Comparison of ENCODE assay signal across 1 cellular context in the genomic region with DNA sequence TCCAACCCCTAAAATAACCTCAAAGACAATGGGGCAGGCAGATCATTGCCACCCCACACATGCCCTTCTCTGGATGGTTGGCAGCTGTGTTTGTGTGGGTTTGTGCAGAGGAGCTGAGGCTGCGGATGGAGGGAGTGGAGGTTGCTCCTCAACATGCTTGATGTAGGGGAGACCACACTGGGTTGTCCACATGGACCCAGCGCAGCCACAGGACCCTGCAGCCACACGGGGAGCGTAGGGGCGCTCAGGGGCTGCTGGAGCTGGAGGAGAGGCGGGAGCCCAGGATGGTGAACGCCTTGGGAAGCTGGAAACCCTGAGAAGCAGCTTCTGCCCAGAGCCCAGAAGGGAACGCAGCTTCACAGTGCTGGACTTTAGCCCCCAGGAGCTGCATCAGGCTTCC.
TF ChIP-seq lines count a peak whose summit lies in the region.

No MANE protein-coding gene starts in this region.

TF ChIP-seq in HepG2, 621 proteins besides CTCF, POLR2A, EP300 and RAD21:
- no peak for TF ChIP-seq FOXA3 (CRISPR knock-in tag; IDR thresholded peaks at IDR 0.05)
- no peak for TF ChIP-seq ZSCAN25 (CRISPR knock-in tag; IDR thresholded peaks at IDR 0.05)
- TF ChIP-seq PHF5A (CRISPR knock-in tag; IDR thresholded peaks at IDR 0.05; ENCODE audit: low read depth, unreplicated experiment) = no peak
- TF ChIP-seq ZNF207 (IDR thresholded peaks at IDR 0.05; ENCODE audit: borderline replicate concordance) = no peak
- TF ChIP-seq, protein P1, sequence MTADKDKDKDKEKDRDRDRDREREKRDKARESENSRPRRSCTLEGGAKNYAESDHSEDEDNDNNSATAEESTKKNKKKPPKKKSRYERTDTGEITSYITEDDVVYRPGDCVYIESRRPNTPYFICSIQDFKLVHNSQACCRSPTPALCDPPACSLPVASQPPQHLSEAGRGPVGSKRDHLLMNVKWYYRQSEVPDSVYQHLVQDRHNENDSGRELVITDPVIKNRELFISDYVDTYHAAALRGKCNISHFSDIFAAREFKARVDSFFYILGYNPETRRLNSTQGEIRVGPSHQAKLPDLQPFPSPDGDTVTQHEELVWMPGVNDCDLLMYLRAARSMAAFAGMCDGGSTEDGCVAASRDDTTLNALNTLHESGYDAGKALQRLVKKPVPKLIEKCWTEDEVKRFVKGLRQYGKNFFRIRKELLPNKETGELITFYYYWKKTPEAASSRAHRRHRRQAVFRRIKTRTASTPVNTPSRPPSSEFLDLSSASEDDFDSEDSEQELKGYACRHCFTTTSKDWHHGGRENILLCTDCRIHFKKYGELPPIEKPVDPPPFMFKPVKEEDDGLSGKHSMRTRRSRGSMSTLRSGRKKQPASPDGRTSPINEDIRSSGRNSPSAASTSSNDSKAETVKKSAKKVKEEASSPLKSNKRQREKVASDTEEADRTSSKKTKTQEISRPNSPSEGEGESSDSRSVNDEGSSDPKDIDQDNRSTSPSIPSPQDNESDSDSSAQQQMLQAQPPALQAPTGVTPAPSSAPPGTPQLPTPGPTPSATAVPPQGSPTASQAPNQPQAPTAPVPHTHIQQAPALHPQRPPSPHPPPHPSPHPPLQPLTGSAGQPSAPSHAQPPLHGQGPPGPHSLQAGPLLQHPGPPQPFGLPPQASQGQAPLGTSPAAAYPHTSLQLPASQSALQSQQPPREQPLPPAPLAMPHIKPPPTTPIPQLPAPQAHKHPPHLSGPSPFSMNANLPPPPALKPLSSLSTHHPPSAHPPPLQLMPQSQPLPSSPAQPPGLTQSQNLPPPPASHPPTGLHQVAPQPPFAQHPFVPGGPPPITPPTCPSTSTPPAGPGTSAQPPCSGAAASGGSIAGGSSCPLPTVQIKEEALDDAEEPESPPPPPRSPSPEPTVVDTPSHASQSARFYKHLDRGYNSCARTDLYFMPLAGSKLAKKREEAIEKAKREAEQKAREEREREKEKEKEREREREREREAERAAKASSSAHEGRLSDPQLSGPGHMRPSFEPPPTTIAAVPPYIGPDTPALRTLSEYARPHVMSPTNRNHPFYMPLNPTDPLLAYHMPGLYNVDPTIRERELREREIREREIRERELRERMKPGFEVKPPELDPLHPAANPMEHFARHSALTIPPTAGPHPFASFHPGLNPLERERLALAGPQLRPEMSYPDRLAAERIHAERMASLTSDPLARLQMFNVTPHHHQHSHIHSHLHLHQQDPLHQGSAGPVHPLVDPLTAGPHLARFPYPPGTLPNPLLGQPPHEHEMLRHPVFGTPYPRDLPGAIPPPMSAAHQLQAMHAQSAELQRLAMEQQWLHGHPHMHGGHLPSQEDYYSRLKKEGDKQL (CRISPR knock-in tag; IDR thresholded peaks at IDR 0.05; ENCODE audit: low read depth) = no peak
- TF ChIP-seq, protein P2, sequence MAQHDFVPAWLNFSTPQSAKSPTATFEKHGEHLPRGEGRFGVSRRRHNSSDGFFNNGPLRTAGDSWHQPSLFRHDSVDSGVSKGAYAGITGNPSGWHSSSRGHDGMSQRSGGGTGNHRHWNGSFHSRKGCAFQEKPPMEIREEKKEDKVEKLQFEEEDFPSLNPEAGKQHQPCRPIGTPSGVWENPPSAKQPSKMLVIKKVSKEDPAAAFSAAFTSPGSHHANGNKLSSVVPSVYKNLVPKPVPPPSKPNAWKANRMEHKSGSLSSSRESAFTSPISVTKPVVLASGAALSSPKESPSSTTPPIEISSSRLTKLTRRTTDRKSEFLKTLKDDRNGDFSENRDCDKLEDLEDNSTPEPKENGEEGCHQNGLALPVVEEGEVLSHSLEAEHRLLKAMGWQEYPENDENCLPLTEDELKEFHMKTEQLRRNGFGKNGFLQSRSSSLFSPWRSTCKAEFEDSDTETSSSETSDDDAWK (CRISPR knock-in tag; IDR thresholded peaks at IDR 0.05) = no peak
- TF ChIP-seq, protein P3, sequence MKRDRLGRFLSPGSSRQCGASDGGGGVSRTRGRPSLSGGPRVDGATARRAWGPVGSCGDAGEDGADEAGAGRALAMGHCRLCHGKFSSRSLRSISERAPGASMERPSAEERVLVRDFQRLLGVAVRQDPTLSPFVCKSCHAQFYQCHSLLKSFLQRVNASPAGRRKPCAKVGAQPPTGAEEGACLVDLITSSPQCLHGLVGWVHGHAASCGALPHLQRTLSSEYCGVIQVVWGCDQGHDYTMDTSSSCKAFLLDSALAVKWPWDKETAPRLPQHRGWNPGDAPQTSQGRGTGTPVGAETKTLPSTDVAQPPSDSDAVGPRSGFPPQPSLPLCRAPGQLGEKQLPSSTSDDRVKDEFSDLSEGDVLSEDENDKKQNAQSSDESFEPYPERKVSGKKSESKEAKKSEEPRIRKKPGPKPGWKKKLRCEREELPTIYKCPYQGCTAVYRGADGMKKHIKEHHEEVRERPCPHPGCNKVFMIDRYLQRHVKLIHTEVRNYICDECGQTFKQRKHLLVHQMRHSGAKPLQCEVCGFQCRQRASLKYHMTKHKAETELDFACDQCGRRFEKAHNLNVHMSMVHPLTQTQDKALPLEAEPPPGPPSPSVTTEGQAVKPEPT (CRISPR knock-in tag; IDR thresholded peaks at IDR 0.05; ENCODE audit: low read depth) = no peak
- TF ChIP-seq GLI4 (CRISPR knock-in tag; IDR thresholded peaks at IDR 0.05; ENCODE audit: borderline replicate concordance) = no peak
TF ChIP-seq in HepG2: peak in this region for 0.
